Comparison of ENCODE assay signal across 9 cellular contexts in genomic region chr15:84599906-84600305, GRCh38. TPM values are rescaled to one million over a fixed set of nuclear protein-coding genes. Genes with fewer than 3 reads are reported as not detected.
A peak's percentile ranks its signal among the peaks of the same experiment; 100 is the strongest.
DNase-seq lines count a peak whose midpoint lies in the region; ATAC-seq and TF ChIP-seq lines count a peak whose summit lies in the region.
"Had no signal": no experiment of that assay in that cellular context is flagged by ENCODE, and none has a peak within 500 bp of the region (broad histone marks: within the 10 kb centered on the region; RNA-seq: fewer than 3 reads in every experiment).

No MANE protein-coding gene starts in this region.

- no peak overlapping the region for H3K9ac ChIP-seq in endodermal cell (ENCODE audit: extremely low read depth, low read length, poor library complexity, severe bottlenecking)

- peaks cover 13% of the 10 kb centered on the region for H3K4me1 Mint-ChIP-seq in endodermal cell

- H3K27ac ChIP-seq in endodermal cell (ENCODE audit: low read depth, low read length) (no peak overlapping the region), sigmoid colon (peak overlapping the region in 3 of 4 donors; percentile 18 to 84 (median 80)), aorta (ENCODE audit: low read depth in 1 of 2, low read length in 2 of 2) (no peak overlapping the region)

- H3K36me3 ChIP-seq in endodermal cell (ENCODE audit: control insufficient read depth, insufficient read depth, low read length) (peaks cover 11% of the 10 kb centered on the region), sigmoid colon (peaks cover 0 to 14% (median 2%) of the 10 kb centered on the region in 4 donors), aorta (ENCODE audit: control insufficient read depth in 1 of 2, insufficient read depth in 2 of 2, low read length in 1 of 2) (no peaks in the 10 kb centered on the region)

- TF ChIP-seq EP300 in sigmoid colon (IDR thresholded peaks at IDR 0.05) = no peak

- 85 to 96% methylated on average over 3 to 10 of the region's 10 CpGs for WGBS in endodermal cell (ENCODE audit: insufficient coverage in 1 of 2, insufficient read length in 1 of 2), 2 experiments
- 38 to 77% methylated on average over 10 of the region's 10 CpGs for WGBS in sigmoid colon, 2 donors
- 70 to 72% methylated on average over 10 of the region's 10 CpGs for WGBS in aorta, 2 donors

- H3K36me3 Mint-ChIP-seq in endodermal cell (ENCODE audit: low read depth) = peaks cover 16% of the 10 kb centered on the region

- H3K9me3 ChIP-seq in endodermal cell (ENCODE audit: control insufficient read depth, low read length) (no peaks in the 10 kb centered on the region), sigmoid colon (no peaks in the 10 kb centered on the region), aorta (ENCODE audit: control insufficient read depth, low read length) (no peaks in the 10 kb centered on the region)

- H3K4me3 Mint-ChIP-seq in endodermal cell = peak overlapping the region; percentile 81

- ATAC-seq in aorta (ENCODE audit: low FRiP score) (no peak), GM18861 (IDR thresholded peaks at IDR 0.05; ENCODE audit: unreplicated experiment) (no peak), GM19463 (IDR thresholded peaks at IDR 0.05; ENCODE audit: unreplicated experiment) (no peak)

- H3K27me3 Mint-ChIP-seq in endodermal cell (ENCODE audit: insufficient read depth) = peaks cover 16% of the 10 kb centered on the region

- H3K27me3 ChIP-seq in endodermal cell (ENCODE audit: control insufficient read depth, insufficient read depth, low read length, poor library complexity, severe bottlenecking) (no peaks in the 10 kb centered on the region), sigmoid colon (no peaks in the 10 kb centered on the region), aorta (ENCODE audit: control insufficient read depth in 1 of 2, insufficient read depth in 2 of 2, low read length in 1 of 2) (no peaks in the 10 kb centered on the region)
- H3K27me3 ChIP-seq: brain microvascular endothelial cell had no signal

- peaks cover 3% of the 10 kb centered on the region for H3K9me3 Mint-ChIP-seq in endodermal cell

- intact Hi-C loops in sigmoid colon (cut with DNase I) (loop anchor here (1.0 to 2.0 kb wide), 3 partner anchors 31 to 279 kb away; partner anchors contain the start of gene WDR73), aorta (cut with DNase I) (loop anchor here (1.0 to 10.0 kb wide), 3 partner anchors 38 to 445 kb away; no protein-coding TSS in a partner anchor)

- H3K4me3 ChIP-seq in endodermal cell (ENCODE audit: low read length) (no peak overlapping the region), sigmoid colon (peak overlapping the region; percentile 77 to 98 (median 91)), aorta (ENCODE audit: low read length in 2 of 2) (peak overlapping the region in 1 of 2 donors; percentile 91)

- TF ChIP-seq CTCF in endodermal cell (conservative IDR thresholded peaks at IDR 0.05) (no peak), sigmoid colon (IDR thresholded peaks at IDR 0.05) (no peak)

- H3K27ac Mint-ChIP-seq in endodermal cell = no peak overlapping the region

- H3K4me1 ChIP-seq in endodermal cell (ENCODE audit: control insufficient read depth, insufficient read depth, low read length) = peaks cover 2% of the 10 kb centered on the region
- H3K4me1 ChIP-seq in sigmoid colon = peaks cover 0 to 22% (median 10%) of the 10 kb centered on the region in 4 donors
- no peaks in the 10 kb centered on the region for H3K4me1 ChIP-seq in aorta (ENCODE audit: control insufficient read depth in 1 of 2, insufficient read depth in 2 of 2, low read length in 2 of 2)

- TF ChIP-seq POLR2A in sigmoid colon (IDR thresholded peaks at IDR 0.05) = no peak

- DNase-seq in DMS53 (lab: John Stamatoyannopoulos, UW) = peak; percentile 54
- no peak for DNase-seq in DMS53 treated with DMSO at 0.1 percent for 48 hours (lab: John Stamatoyannopoulos, UW; ENCODE audit: unreplicated experiment)
- peak; percentile 22 for DNase-seq in NCI-H69 (lab: John Stamatoyannopoulos, UW)
- peak; percentile 41 for DNase-seq in endodermal cell
- DNase-seq in sigmoid colon = peak; percentile 66
- DNase-seq in aorta = no peak

RNA-seq across cellular contexts. Expression of gene ZSCAN2, which starts 0.9 kb away (rescaled TPM):
- 10 to 100 TPM; 23.6 to 31.3 TPM for total RNA-seq in endodermal cell
- 18.8 TPM for polyA plus RNA-seq in endodermal cell (2013, experiment 1 of 2)
- 18.4 TPM for polyA plus RNA-seq in endodermal cell (2013, experiment 2 of 2)
- total RNA-seq in sigmoid colon = 10 to 100 TPM in 1 of 4 donors, 1 to 10 TPM in 3; 4.2 to 17.0 (median 6.8) TPM
- polyA plus RNA-seq in sigmoid colon = 1 to 10 TPM; 2.4 to 6.9 (median 4.2) TPM
- total RNA-seq in aorta = 1 to 10 TPM; 4.1 to 6.7 TPM
- polyA plus RNA-seq in aorta = 1 to 10 TPM; 1.3 to 7.1 TPM

RNA-seq across cellular contexts. Expression of gene WDR73, which starts 54.2 kb away (rescaled TPM):
- total RNA-seq in endodermal cell = 10 to 100 TPM; 44.1 to 46.8 TPM
- polyA plus RNA-seq in endodermal cell (2013, experiment 1 of 2) = 37.9 TPM
- polyA plus RNA-seq in endodermal cell (2013, experiment 2 of 2) = 32.1 TPM
- 10 to 100 TPM; 16.8 to 22.7 (median 19.2) TPM for total RNA-seq in sigmoid colon
- 10 to 100 TPM in 2 of 3 donors, 1 to 10 TPM in 1; 6.7 to 18.7 (median 10.8) TPM for polyA plus RNA-seq in sigmoid colon
- total RNA-seq in aorta = 10 to 100 TPM; 19.5 to 27.3 TPM
- 10 to 100 TPM in 1 of 2 donors, 1 to 10 TPM in 1; 4.9 to 47.0 TPM for polyA plus RNA-seq in aorta

RNA-seq across cellular contexts. Expression of gene NMB, which starts 58.1 kb away (rescaled TPM):
- total RNA-seq in endodermal cell (1 to 10 TPM; 5.3 to 7.3 TPM), sigmoid colon (1 to 10 TPM; 3.0 to 8.9 (median 8.0) TPM), aorta (10 to 100 TPM in 1 of 2 donors, 1 to 10 TPM in 1; 5.2 to 12.5 TPM)
- 11.8 TPM for polyA plus RNA-seq in endodermal cell (2013, experiment 1 of 2)
- 10.0 TPM for polyA plus RNA-seq in endodermal cell (2013, experiment 2 of 2)
- polyA plus RNA-seq in sigmoid colon (1 to 10 TPM in 2 of 3 donors, under 1 TPM in 1; 0.69 to 8.2 (median 1.2) TPM), aorta (1 to 10 TPM; 3.8 to 4.3 TPM)

Comparison
In these comparisons a context has a peak if more than half of its experiments do, and no peak if none do; other contexts are left out.
1. DNase-seq: peak in DMS53 (single experiment), NCI-H69 (single experiment), endodermal cell (single experiment) and sigmoid colon (single experiment); none in DMS53 treated with DMSO at 0.1 percent for 48 hours (single experiment) and aorta (0 of 2).
2. H3K27ac ChIP-seq: peak in sigmoid colon (3 of 4); none in endodermal cell (single experiment) and aorta (0 of 2).